21 cellular contexts compared by ENCODE assay signal in genomic region chr4:112982677-112983076, GRCh38.
DNase-seq lines count a peak whose midpoint lies in the region; ATAC-seq, FAIRE-seq and TF ChIP-seq lines count a peak whose summit lies in the region.
"Had no signal": no experiment of that assay in that cellular context is flagged by ENCODE, and none has a peak within 500 bp of the region (broad histone marks: within the 10 kb centered on the region; RNA-seq: fewer than 3 reads in every experiment).

No MANE protein-coding gene starts in this region.

- H3K79me2 ChIP-seq in smooth muscle cell (ENCODE audit: low read depth), result no peaks in the 10 kb centered on the region

- no peaks in the 10 kb centered on the region for H3K36me3 ChIP-seq in smooth muscle cell (ENCODE audit: low read depth)
- H3K36me3 ChIP-seq: prostate gland, vagina had no signal

- FAIRE-seq in RCC 7860 (lab: Jason Lieb, UNC), result no peak
- FAIRE-seq: small intestine had no signal

- H3K27ac ChIP-seq in smooth muscle cell (ENCODE audit: low read depth), result no peak overlapping the region
- H3K27ac ChIP-seq: prostate gland, vagina had no signal

- no peak overlapping the region for H2AFZ ChIP-seq in smooth muscle cell (ENCODE audit: low read depth)

- no peak overlapping the region for H3K4me3 ChIP-seq in smooth muscle cell
- H3K4me3 ChIP-seq: prostate gland, vagina had no signal

- H3K27me3 ChIP-seq in smooth muscle cell (ENCODE audit: low read depth), result no peaks in the 10 kb centered on the region
- H3K27me3 ChIP-seq: vagina had no signal

- no peaks in the 10 kb centered on the region for H3F3A ChIP-seq in smooth muscle cell (ENCODE audit: low read depth)

- TF ChIP-seq CTCF in smooth muscle cell (IDR thresholded peaks at IDR 0.05; ENCODE audit: borderline replicate concordance, insufficient read depth, poor library complexity, severe bottlenecking), result peak; percentile 7

- H4K20me1 ChIP-seq in smooth muscle cell (ENCODE audit: low read depth), result no peaks in the 10 kb centered on the region

- 97% methylated on average over 2 of the region's 2 CpGs for WGBS in smooth muscle cell (ENCODE audit: low lambda C conversion rate)

- H3K9ac ChIP-seq in smooth muscle cell (ENCODE audit: low read depth), result no peak overlapping the region

- ATAC-seq in GM21737 (IDR thresholded peaks at IDR 0.05; ENCODE audit: unreplicated experiment), result no peak
- ATAC-seq: natural killer cell had no signal

- H3K4me1 ChIP-seq in smooth muscle cell (ENCODE audit: low read depth), result no peaks in the 10 kb centered on the region
- H3K4me1 ChIP-seq: prostate gland, vagina had no signal

- H3K9me3 ChIP-seq in smooth muscle cell (replicated peaks; ENCODE audit: low read depth), result no peaks in the 10 kb centered on the region
- H3K9me3 ChIP-seq: prostate gland, vagina had no signal

- DNase-seq in NCI-H748 (lab: John Stamatoyannopoulos, UW; ENCODE audit: unreplicated experiment) (peak; percentile 2), NCI-H748 treated with DMSO at 0.1 percent for 48 hours (lab: John Stamatoyannopoulos, UW) (no peak), amniotic epithelial cell (ENCODE audit: low read depth) (peak; percentile 20), fibroblast of the conjunctiva (ENCODE audit: low read depth) (peak; percentile 4), smooth muscle cell (lab: John Stamatoyannopoulos, UW; ENCODE audit: unreplicated experiment) (no peak), SKM-1 treated with dmso at 0.1 percent for 144 hours (lab: John Stamatoyannopoulos, UW; ENCODE audit: unreplicated experiment) (no peak), RCC 7860 (ENCODE audit: low spot score) (no peak)
- DNase-seq: activated gamma-delta T cell treated with Interleukin-2 at 50 U/mL for 16 hours; CD4-positive, alpha-beta T cell; DND-41; effector memory CD4-positive, alpha-beta T cell; KG1; natural killer cell; NCI-H1092; NCI-H2107; NCI-H510A treated with DMSO at 0.1 percent for 48 hours; small intestine; stimulated activated CD4-positive, alpha-beta T cell treated with anti-CD3 and anti-CD28 coated beads, Interleukin-4, amount 100 ng/mL, for 24 hours had no signal

- no peak overlapping the region for H3K4me2 ChIP-seq in smooth muscle cell

Comparison
In these comparisons a context has a peak if more than half of its experiments do, and no peak if none do; other contexts are left out.
1. DNase-seq: peak in NCI-H748 (single experiment), amniotic epithelial cell (single experiment) and fibroblast of the conjunctiva (single experiment); none in NCI-H748 treated with DMSO at 0.1 percent for 48 hours (single experiment), smooth muscle cell (single experiment), SKM-1 treated with dmso at 0.1 percent for 144 hours (single experiment) and RCC 7860 (single experiment).